8 cellular contexts compared by ENCODE assay signal in genomic region chr18:12947355-12948054, GRCh38. TPM values are rescaled to one million over a fixed set of nuclear protein-coding genes. Genes with fewer than 3 reads are reported as not detected.
DNase-seq lines count a peak whose midpoint lies in the region; ATAC-seq and TF ChIP-seq lines count a peak whose summit lies in the region.

Gene SEH1L, plus strand, starts transcription at chr18:12948011. Its CDS starts 111 bp downstream, at chr18:12948122.

- H3K9me3 Mint-ChIP-seq in activated B cell treated with CpG ODN at 0.5 μM for 24 hours (no peaks in the 10 kb centered on the region), immature natural killer cell (no peaks in the 10 kb centered on the region)

- H3K27ac Mint-ChIP-seq in activated B cell treated with CpG ODN at 0.5 μM for 24 hours (peak within 1 kb of the TSS; percentile 97), immature natural killer cell (peak within 1 kb of the TSS; percentile 95 to 99 (median 98))

- POLR2A ChIA-PET in AG04450 (lab: Yijun Ruan, JAX) (interaction anchor here (0.6 to 1.3 kb wide), 4 partner anchors 44 to 570 kb away, joined by 3 to 16 read pairs (median 5); partner anchors contain the start of genes AFG3L2, CEP192 and PTPN2), activated B cell treated with CpG ODN at 0.5 μM for 24 hours (lab: Charles Lee) (interaction anchor here (0.6 to 2.6 kb wide), 12 partner anchors 44 to 966 kb away, joined by 3 to 43 read pairs (median 5); partner anchors contain the start of genes AFG3L2, CEP192, CEP76 and IMPA2)

- DNase-seq in AG04450 (ENCODE audit: low read depth, low spot score) (peak; percentile 98), NCI-H345 (lab: John Stamatoyannopoulos, UW) (peak; percentile 97), activated B cell treated with CpG ODN at 0.5 μM for 24 hours (peak; percentile 96), cardiac fibroblast (ENCODE audit: low read depth in 2 of 2) (peak; percentile 99 to 100), immature natural killer cell (peak; percentile 97 to 99 (median 99)), smooth muscle cell of the brain vasculature (ENCODE audit: low read depth, low spot score) (peak; percentile 98)

- H3K4me1 Mint-ChIP-seq in activated B cell treated with CpG ODN at 0.5 μM for 24 hours (peaks cover 24% of the 10 kb centered on the region), immature natural killer cell (peaks cover 21 to 26% of the 10 kb centered on the region in 2 donors)

- peaks cover 7% of the 10 kb centered on the region; the same call in 1 of the 2 replicates for H3K9me3 ChIP-seq in AG04450 (ENCODE audit: control insufficient read depth, insufficient read depth, low read length)

- peaks cover 12% of the 10 kb centered on the region for H3K36me3 Mint-ChIP-seq in activated B cell treated with CpG ODN at 0.5 μM for 24 hours (ENCODE audit: low read depth)
- H3K36me3 Mint-ChIP-seq in immature natural killer cell = no peaks in the 10 kb centered on the region

- intact Hi-C loops in activated B cell treated with CpG ODN at 0.5 μM for 24 hours (cut with micrococcal nuclease) = loop anchor here (1.0 to 5.0 kb wide), 13 partner anchors 36 to 1039 kb away; partner anchors contain the start of genes AFG3L2, CEP192, CEP76 and FAM210A

- H3K27ac ChIP-seq in AG04450 (ENCODE audit: low read depth, low read length) = peak within 1 kb of the TSS; percentile 99

- H3K27me3 Mint-ChIP-seq in activated B cell treated with CpG ODN at 0.5 μM for 24 hours (no peaks in the 10 kb centered on the region), immature natural killer cell (ENCODE audit: low read depth in 3 of 3) (peaks cover 10 to 21% (median 21%) of the 10 kb centered on the region in 3 donors)

- TF ChIP-seq CTCF in AG04450 (IDR thresholded peaks at IDR 0.05; ENCODE audit: low read depth, low read length) (no peak), activated B cell treated with CpG ODN at 0.5 μM for 24 hours (IDR thresholded peaks at IDR 0.05) (no peak), cardiac fibroblast (IDR thresholded peaks at IDR 0.05; ENCODE audit: low read depth, low read length) (no peak)

- H3K27me3 ChIP-seq in AG04450 (ENCODE audit: control insufficient read depth, insufficient read depth, low read length) = no peaks in the 10 kb centered on the region

- CTCF ChIA-PET in AG04450 (lab: Charles Lee) = interaction anchor here (5.3 kb wide), 1 partner anchor 13 kb away, joined by 39 read pairs; no protein-coding TSS in a partner anchor
- CTCF ChIA-PET in activated B cell treated with CpG ODN at 0.5 μM for 24 hours (lab: Charles Lee) = interaction anchor here (0.6 to 1.0 kb wide), 3 partner anchors 11 to 62 kb away, joined by 3 to 4 read pairs (median 3); partner anchors contain the start of gene CEP192

- peak within 1 kb of the TSS; percentile 94 for H3K4me3 ChIP-seq in AG04450 (ENCODE audit: low read depth, low read length)
- peak within 1 kb of the TSS; percentile 87 to 91 for H3K4me3 ChIP-seq in cardiac fibroblast (replicated peaks in 1 of 2; ENCODE audit: low read depth in 2 of 2, low read length in 2 of 2)

- ATAC-seq in GM18909 (IDR thresholded peaks at IDR 0.05; ENCODE audit: poor library complexity, unreplicated experiment) = peak; percentile 75
- ATAC-seq in HG03196 (IDR thresholded peaks at IDR 0.05; ENCODE audit: unreplicated experiment) = peak; percentile 70
- ATAC-seq in activated B cell treated with CpG ODN at 0.5 μM for 24 hours (ENCODE audit: low read depth) = peak; percentile 90

- H3K4me3 Mint-ChIP-seq in activated B cell treated with CpG ODN at 0.5 μM for 24 hours (peak within 1 kb of the TSS; percentile 96), immature natural killer cell (peak within 1 kb of the TSS; percentile 92 to 99 (median 99))

RNA-seq across cellular contexts. Expression of gene SEH1L, which starts in this region (rescaled TPM):
- polyA plus RNA-seq in AG04450 (2011; rRNA removed) (47.9 and 54.6 TPM in 2 replicates), immature natural killer cell (10 to 100 TPM; 18.2 to 32.8 (median 25.6) TPM)
- polyA minus RNA-seq in AG04450 (2011; rRNA and poly(A)+ RNA removed) = 55.5 and 78.3 TPM in 2 replicates
- 67.0 and 79.3 TPM in 2 replicates for total RNA-seq in activated B cell treated with CpG ODN at 0.5 μM for 24 hours

Comparison
In these comparisons a context has a peak if more than half of its experiments do, and no peak if none do; other contexts are left out.
1. Peak in every context shown above with its lines: DNase-seq, ATAC-seq, H3K4me3 ChIP-seq and H3K27ac ChIP-seq.